22 cellular contexts compared by ENCODE assay signal in genomic region chr4:7209699-7210098, GRCh38. TPM values are rescaled to one million over a fixed set of nuclear protein-coding genes. Genes with fewer than 3 reads are reported as not detected.
"Had no signal": no experiment of that assay in that cellular context is flagged by ENCODE, and none has a peak within 500 bp of the region (broad histone marks: within the 10 kb centered on the region; RNA-seq: fewer than 3 reads in every experiment).

No MANE protein-coding gene starts in this region.

- DNase-seq: activated CD4-positive, alpha-beta T cell treated with anti-CD3 and anti-CD28 coated beads, Interleukin-2, amount 10 ng/mL, durations not matched to agents 7 days and 5 days; activated CD8-positive, alpha-beta T cell treated with anti-CD3 and anti-CD28 coated beads, Interleukin-2, amount 10 ng/mL, durations not matched to agents 7 days and 5 days; activated gamma-delta T cell; activated naive CD4-positive, alpha-beta T cell treated with anti-CD3 and anti-CD28 coated beads, Interleukin-2, amount 50 U/mL, for 16 hours; activated naive CD8-positive, alpha-beta T cell treated with anti-CD3 and anti-CD28 coated beads, Interleukin-2, amount 50 U/mL, for 24 hours; body of pancreas; effector CD8-positive, alpha-beta T cell; erythroblast; gastrocnemius medialis; head of caudate nucleus; left cardiac atrium; lower lobe of right lung; naive thymus-derived CD4-positive, alpha-beta T cell; ovary; stimulated activated CD4-positive, alpha-beta T cell treated with anti-CD3 and anti-CD28 coated beads, Interleukin-12 subunit alpha, Interleukin-12 subunit beta, amount 100 ng/mL, for 4 hours; stimulated activated CD4-positive, alpha-beta T cell treated with anti-CD3 and anti-CD28 coated beads, Interleukin-4, amount 100 ng/mL, for 4 hours; stimulated activated naive CD8-positive, alpha-beta T cell treated with anti-CD3 and anti-CD28 coated beads, Interleukin-15, Interleukin-2, amounts not matched to agents 100 U/mL and 50 U/mL, for 24 hours had no signal

- FAIRE-seq: islet of Langerhans had no signal

- H3K27me3 Mint-ChIP-seq: activated CD4-positive, alpha-beta T cell treated with anti-CD3 and anti-CD28 coated beads, Interleukin-2, amount 10 ng/mL, durations not matched to agents 7 days and 5 days had no signal

- H3K4me3 ChIP-seq: body of pancreas, gastrocnemius medialis, lower lobe of right lung, ovary, prostate gland had no signal

- H3K4me1 ChIP-seq: body of pancreas had no signal

- H3K27ac ChIP-seq: body of pancreas, gastrocnemius medialis, lower lobe of right lung, ovary, prostate gland had no signal

- H3K36me3 ChIP-seq: gastrocnemius medialis, lower lobe of right lung, ovary, prostate gland had no signal

- H3K4me1 Mint-ChIP-seq: activated CD4-positive, alpha-beta T cell treated with anti-CD3 and anti-CD28 coated beads, Interleukin-2, amount 10 ng/mL, durations not matched to agents 7 days and 5 days; activated naive CD8-positive, alpha-beta T cell treated with anti-CD3 and anti-CD28 coated beads, Interleukin-2, amount 50 U/mL, for 24 hours; naive thymus-derived CD4-positive, alpha-beta T cell had no signal

- H3K27me3 ChIP-seq: body of pancreas, gastrocnemius medialis, ovary had no signal

- H3K27ac Mint-ChIP-seq: activated CD4-positive, alpha-beta T cell treated with anti-CD3 and anti-CD28 coated beads, Interleukin-2, amount 10 ng/mL, durations not matched to agents 7 days and 5 days; activated CD8-positive, alpha-beta T cell treated with anti-CD3 and anti-CD28 coated beads, Interleukin-2, amount 10 ng/mL, durations not matched to agents 7 days and 5 days; activated naive CD8-positive, alpha-beta T cell treated with anti-CD3 and anti-CD28 coated beads, Interleukin-2, amount 50 U/mL, for 24 hours; activated T-helper 1 cell treated with anti-CD3 and anti-CD28 coated beads, Interleukin-12 subunit alpha, Interleukin-12 subunit beta, Interleukin-2, Interleukin-4 antibody, amounts not matched to agents 30 ng/mL and 10 ng/mL and 1 ng/mL, durations not matched to agents 14 hours and 24 hours and 36 hours; dendritic cell treated with granulocyte-macrophage colony-stimulating factor and Interleukin-4, amounts not matched to agents 40 ng/mL and 50 ng/mL, for 4 days; naive thymus-derived CD4-positive, alpha-beta T cell; T-helper 1 cell treated with Interleukin-12 subunit alpha and Interleukin-12 subunit beta and Interleukin-4 antibody, amounts not matched to agents 30 μg/mL and 1 μg/mL, for 36 hours had no signal

- H3K4me3 Mint-ChIP-seq: activated CD4-positive, alpha-beta T cell treated with anti-CD3 and anti-CD28 coated beads, Interleukin-2, amount 10 ng/mL, durations not matched to agents 7 days and 5 days; activated CD8-positive, alpha-beta T cell treated with anti-CD3 and anti-CD28 coated beads, Interleukin-2, amount 10 ng/mL, durations not matched to agents 7 days and 5 days; activated naive CD8-positive, alpha-beta T cell treated with anti-CD3 and anti-CD28 coated beads, Interleukin-2, amount 50 U/mL, for 24 hours; activated T-helper 1 cell treated with anti-CD3 and anti-CD28 coated beads, Interleukin-12 subunit alpha, Interleukin-12 subunit beta, Interleukin-2, Interleukin-4 antibody, amounts not matched to agents 30 ng/mL and 10 ng/mL and 1 ng/mL, durations not matched to agents 14 hours and 24 hours and 36 hours; dendritic cell treated with granulocyte-macrophage colony-stimulating factor and Interleukin-4, amounts not matched to agents 40 ng/mL and 50 ng/mL, for 4 days; naive thymus-derived CD4-positive, alpha-beta T cell; T-helper 1 cell treated with Interleukin-12 subunit alpha and Interleukin-12 subunit beta and Interleukin-4 antibody, amounts not matched to agents 30 μg/mL and 1 μg/mL, for 36 hours had no signal

- H3K36me3 Mint-ChIP-seq: naive thymus-derived CD4-positive, alpha-beta T cell had no signal

- H3K9me3 Mint-ChIP-seq: activated naive CD8-positive, alpha-beta T cell treated with anti-CD3 and anti-CD28 coated beads, Interleukin-2, amount 50 U/mL, for 24 hours; activated T-helper 1 cell treated with anti-CD3 and anti-CD28 coated beads, Interleukin-12 subunit alpha, Interleukin-12 subunit beta, Interleukin-2, Interleukin-4 antibody, amounts not matched to agents 30 ng/mL and 10 ng/mL and 1 ng/mL, durations not matched to agents 14 hours and 24 hours and 36 hours; dendritic cell treated with granulocyte-macrophage colony-stimulating factor and Interleukin-4, amounts not matched to agents 40 ng/mL and 50 ng/mL, for 4 days; T-helper 1 cell treated with Interleukin-12 subunit alpha and Interleukin-12 subunit beta and Interleukin-4 antibody, amounts not matched to agents 30 μg/mL and 1 μg/mL, for 36 hours had no signal

- H3K9me3 ChIP-seq: gastrocnemius medialis, lower lobe of right lung, ovary, prostate gland had no signal

RNA-seq across cellular contexts. Expression of gene SORCS2, which starts 17.4 kb away (rescaled TPM):
- total RNA-seq: activated CD4-positive, alpha-beta T cell treated with anti-CD3 and anti-CD28 coated beads, Interleukin-2, amount 10 ng/mL, durations not matched to agents 7 days and 5 days; activated CD8-positive, alpha-beta T cell treated with anti-CD3 and anti-CD28 coated beads, Interleukin-2, amount 10 ng/mL, durations not matched to agents 7 days and 5 days; activated T-helper 1 cell treated with anti-CD3 and anti-CD28 coated beads, Interleukin-12 subunit alpha, Interleukin-12 subunit beta, Interleukin-2, Interleukin-4 antibody, amounts not matched to agents 30 ng/mL and 10 ng/mL and 1 ng/mL, durations not matched to agents 14 hours and 24 hours and 36 hours had no signal
